In the genomic region with DNA sequence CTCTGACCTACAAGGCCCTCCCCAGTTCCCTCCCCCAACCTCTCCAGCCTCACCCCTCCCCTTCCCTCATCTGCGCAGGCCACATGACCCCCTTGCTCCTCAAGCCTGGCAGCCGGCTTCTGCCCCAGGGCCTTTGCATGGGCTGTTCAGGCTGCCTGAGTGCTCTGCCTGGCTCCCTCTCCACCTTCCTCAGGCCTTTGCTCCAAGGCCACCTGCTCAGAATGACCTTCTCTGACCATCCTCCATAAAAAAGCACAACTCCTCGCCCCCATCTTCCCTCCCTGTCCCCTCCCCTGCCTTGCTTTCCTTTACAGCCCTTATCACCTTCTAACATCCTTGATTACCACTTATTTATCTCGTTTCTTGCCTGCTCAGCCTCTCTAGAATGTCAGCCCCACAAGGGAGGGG, we compare ENCODE assay signal across 23 cellular contexts. TPM values are rescaled to one million over a fixed set of nuclear protein-coding genes. Genes with fewer than 3 reads are reported as not detected.
"Had no signal": no experiment of that assay in that cellular context is flagged by ENCODE, and none has a peak within 500 bp of the region (broad histone marks: within the 10 kb centered on the region; RNA-seq: fewer than 3 reads in every experiment).

No MANE protein-coding gene starts in this region.

- H3K27me3 ChIP-seq: right atrium auricular region had no signal

- H3K36me3 Mint-ChIP-seq: natural killer cell treated with Interleukin-12 subunit alpha and Interleukin-12 subunit beta and Interleukin-15 and Interleukin-18, amount 100 ng/mL, for 72 hours; WTC11 had no signal

- H3K4me1 Mint-ChIP-seq: activated CD4-positive, alpha-beta T cell treated with anti-CD3 and anti-CD28 coated beads, Interleukin-2, amount 10 ng/mL, durations not matched to agents 24 days and 14 days had no signal

- H3K27ac ChIP-seq: right atrium auricular region, SK-N-MC, skin epidermis had no signal

- H3K9me3 ChIP-seq: right atrium auricular region had no signal

- FAIRE-seq: colon, endothelial cell of umbilical vein, keratinocyte had no signal

- H3K4me3 ChIP-seq: right atrium auricular region, SK-N-MC, skin epidermis had no signal

- H3K27ac Mint-ChIP-seq: activated CD4-positive, alpha-beta T cell treated with anti-CD3 and anti-CD28 coated beads, Interleukin-2, amount 10 ng/mL, durations not matched to agents 24 days and 14 days; activated naive CD4-positive, alpha-beta T cell treated with anti-CD3 and anti-CD28 coated beads for 36 hours; activated T-helper 1 cell treated with anti-CD3 and anti-CD28 coated beads, Interleukin-12 subunit alpha, Interleukin-12 subunit beta, Interleukin-2, Interleukin-4 antibody, amounts not matched to agents 30 ng/mL and 10 ng/mL and 1 ng/mL, durations not matched to agents 14 hours and 24 hours and 36 hours; natural killer cell treated with Interleukin-12 subunit alpha and Interleukin-12 subunit beta and Interleukin-15 and Interleukin-18, amount 100 ng/mL, for 72 hours; progenitor cell of endocrine pancreas had no signal

- H3K9me3 Mint-ChIP-seq: activated CD4-positive, alpha-beta T cell treated with anti-CD3 and anti-CD28 coated beads, Interleukin-2, amount 10 ng/mL, durations not matched to agents 24 days and 14 days; activated naive CD4-positive, alpha-beta T cell treated with anti-CD3 and anti-CD28 coated beads for 36 hours; activated T-helper 1 cell treated with anti-CD3 and anti-CD28 coated beads, Interleukin-12 subunit alpha, Interleukin-12 subunit beta, Interleukin-2, Interleukin-4 antibody, amounts not matched to agents 30 ng/mL and 10 ng/mL and 1 ng/mL, durations not matched to agents 14 hours and 24 hours and 36 hours; natural killer cell treated with Interleukin-12 subunit alpha and Interleukin-12 subunit beta and Interleukin-15 and Interleukin-18, amount 100 ng/mL, for 72 hours; WTC11 had no signal

- H3K4me3 Mint-ChIP-seq: activated CD4-positive, alpha-beta T cell treated with anti-CD3 and anti-CD28 coated beads, Interleukin-2, amount 10 ng/mL, durations not matched to agents 24 days and 14 days; activated naive CD4-positive, alpha-beta T cell treated with anti-CD3 and anti-CD28 coated beads for 36 hours; activated T-helper 1 cell treated with anti-CD3 and anti-CD28 coated beads, Interleukin-12 subunit alpha, Interleukin-12 subunit beta, Interleukin-2, Interleukin-4 antibody, amounts not matched to agents 30 ng/mL and 10 ng/mL and 1 ng/mL, durations not matched to agents 14 hours and 24 hours and 36 hours; natural killer cell treated with Interleukin-12 subunit alpha and Interleukin-12 subunit beta and Interleukin-15 and Interleukin-18, amount 100 ng/mL, for 72 hours; WTC11 had no signal

- DNase-seq: activated CD8-positive, alpha-beta memory T cell treated with anti-CD3 and anti-CD28 coated beads for 24 hours; activated naive CD4-positive, alpha-beta T cell treated with anti-CD3 and anti-CD28 coated beads for 36 hours; effector CD4-positive, alpha-beta T cell; foreskin fibroblast; hippocampal formation; left ventricle myocardium superior; mesenchymal stem cell; nucleus accumbens; stimulated activated CD4-positive, alpha-beta T cell treated with anti-CD3 and anti-CD28 coated beads, Interleukin-4, amount 100 ng/mL, for 4 hours; stimulated activated CD8-positive, alpha-beta memory T cell treated with anti-CD3 and anti-CD28 coated beads, Interleukin-4, amount 100 ng/mL, for 48 hours; stimulated activated naive CD8-positive, alpha-beta T cell treated with anti-CD3 and anti-CD28 coated beads, Interleukin-15, Interleukin-2, amounts not matched to agents 100 U/mL and 50 U/mL, for 24 hours; T-helper 1 cell had no signal

- H3K36me3 ChIP-seq: right atrium auricular region had no signal

- ATAC-seq: left ventricle myocardium superior; natural killer cell treated with Interleukin-12 subunit alpha and Interleukin-12 subunit beta and Interleukin-15 and Interleukin-18, amount 100 ng/mL, for 72 hours; stimulated activated naive CD8-positive, alpha-beta T cell treated with anti-CD3 and anti-CD28 coated beads, Interleukin-15, Interleukin-2, amounts not matched to agents 100 U/mL and 50 U/mL, for 24 hours; WTC11 had no signal

RNA-seq across cellular contexts. Expression of a gene that starts 38.7 kb away (rescaled TPM):
- total RNA-seq: activated CD4-positive, alpha-beta T cell treated with anti-CD3 and anti-CD28 coated beads, Interleukin-2, amount 10 ng/mL, durations not matched to agents 24 days and 14 days; activated T-helper 1 cell treated with anti-CD3 and anti-CD28 coated beads, Interleukin-12 subunit alpha, Interleukin-12 subunit beta, Interleukin-2, Interleukin-4 antibody, amounts not matched to agents 30 ng/mL and 10 ng/mL and 1 ng/mL, durations not matched to agents 14 hours and 24 hours and 36 hours; endothelial cell of umbilical vein; left ventricle myocardium superior; natural killer cell treated with Interleukin-12 subunit alpha and Interleukin-12 subunit beta and Interleukin-15 and Interleukin-18, amount 100 ng/mL, for 72 hours had no signal
- polyA plus RNA-seq: endothelial cell of umbilical vein had no signal

RNA-seq across cellular contexts. Expression of a gene that starts 51.6 kb away (rescaled TPM):
- total RNA-seq: activated CD4-positive, alpha-beta T cell treated with anti-CD3 and anti-CD28 coated beads, Interleukin-2, amount 10 ng/mL, durations not matched to agents 24 days and 14 days; activated T-helper 1 cell treated with anti-CD3 and anti-CD28 coated beads, Interleukin-12 subunit alpha, Interleukin-12 subunit beta, Interleukin-2, Interleukin-4 antibody, amounts not matched to agents 30 ng/mL and 10 ng/mL and 1 ng/mL, durations not matched to agents 14 hours and 24 hours and 36 hours; endothelial cell of umbilical vein had no signal
- polyA plus RNA-seq: keratinocyte had no signal
